Comparison of ENCODE assay signal across 25 cellular contexts in the genomic region with DNA sequence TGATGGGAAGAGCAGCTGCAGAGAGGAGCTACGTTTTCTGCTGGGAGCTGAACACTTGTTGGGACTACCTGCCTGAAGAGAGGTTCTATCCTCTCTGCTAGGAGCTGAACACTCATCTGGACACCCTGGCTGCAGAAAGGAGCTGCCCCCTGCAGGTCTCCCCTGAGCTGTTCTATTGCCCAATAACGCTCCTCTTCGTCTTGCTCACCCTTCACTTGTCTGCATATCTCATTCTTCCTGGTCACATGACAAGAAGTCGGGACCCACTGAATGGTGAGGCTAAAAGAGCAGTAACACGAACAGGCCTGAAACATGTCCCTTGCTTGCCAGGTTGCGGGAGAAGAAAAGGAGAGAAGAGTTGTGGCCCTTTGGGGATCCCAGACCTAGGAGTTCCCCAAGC. TPM values are rescaled to one million over a fixed set of nuclear protein-coding genes. Genes with fewer than 3 reads are reported as not detected.
DNase-seq lines count a peak whose midpoint lies in the region; ATAC-seq and TF ChIP-seq lines count a peak whose summit lies in the region.
"Had no signal": no experiment of that assay in that cellular context is flagged by ENCODE, and none has a peak within 500 bp of the region (broad histone marks: within the 10 kb centered on the region; RNA-seq: fewer than 3 reads in every experiment).

No MANE protein-coding gene starts in this region.

- no peaks in the 10 kb centered on the region for H3K79me2 ChIP-seq in HCT116 (ENCODE audit: insufficient read depth, low read length)

- intact Hi-C loops in HCT116 (cut with micrococcal nuclease) (no loop called here), Right ventricle myocardium inferior (cut with DNase I) (no loop called here)

- no peaks in the 10 kb centered on the region for H4K20me1 ChIP-seq in HCT116 (ENCODE audit: insufficient read depth)

- TF ChIP-seq RAD21 in HCT116 (IDR thresholded peaks at IDR 0.05; ENCODE audit: low read depth), result peak; percentile 12; the same call in 1 of the 2 replicates

- H3K4me3 ChIP-seq in HCT116 (replicated peaks in 1 of 2; ENCODE audit: low read depth in 1 of 2, low read length in 2 of 2) (no peak overlapping the region), endodermal cell (ENCODE audit: low read length) (no peak overlapping the region)

- H3K27me3 ChIP-seq in HCT116 (ENCODE audit: insufficient read depth, low read length), result peaks cover 18% of the 10 kb centered on the region; the same call in 1 of the 2 replicates
- H3K27me3 ChIP-seq in endodermal cell (ENCODE audit: control insufficient read depth, insufficient read depth, low read length, poor library complexity, severe bottlenecking), result no peaks in the 10 kb centered on the region

- H2AFZ ChIP-seq in HCT116 (ENCODE audit: low read depth, low read length, poor library complexity, severe bottlenecking), result no peak overlapping the region

- no peaks in the 10 kb centered on the region for H3K9me3 ChIP-seq in HCT116 (ENCODE audit: control insufficient read depth in 1 of 2, insufficient read depth in 1 of 2, low read depth in 1 of 2, low read length in 2 of 2)
- peaks cover 13% of the 10 kb centered on the region for H3K9me3 ChIP-seq in endodermal cell (ENCODE audit: control insufficient read depth, low read length)

- no TSS peak for BruUV-seq in HCT116 (replicated peaks; lab: Mats Ljungman, UMichigan)

- peak; percentile 18; the same call in 1 of the 3 replicates for TF ChIP-seq CTCF in GM12872 (IDR thresholded peaks at IDR 0.05; ENCODE audit: insufficient read depth, low read depth, low read length)
- TF ChIP-seq CTCF in HCT116 (IDR thresholded peaks at IDR 0.05 in 2 of 3, conservative IDR thresholded peaks at IDR 0.05 in 1 of 3; ENCODE audit: borderline replicate concordance in 1 of 3, insufficient read depth in 1 of 3, low read depth in 2 of 3, low read length in 2 of 3), result no peak
- peak; percentile 38 for TF ChIP-seq CTCF in endodermal cell (conservative IDR thresholded peaks at IDR 0.05)

- H3K9me2 ChIP-seq in HCT116 (ENCODE audit: insufficient read depth), result no peaks in the 10 kb centered on the region

- ATAC-seq in HCT116, result peak; percentile 40; the same call in 1 of the 2 replicates
- ATAC-seq in stimulated activated memory B cell treated with anti-CD40 and anti-IgM and Interleukin-4, amounts not matched to agents 10 μg/mL and 1 μg/mL and 100 μg/mL, for 72 hours, result peak; percentile 29
- ATAC-seq in Right ventricle myocardium inferior, result no peak

- H3K9ac ChIP-seq in HCT116 (ENCODE audit: low read length) (no peak overlapping the region), endodermal cell (ENCODE audit: extremely low read depth, low read length, poor library complexity, severe bottlenecking) (no peak overlapping the region)

- H3K4me1 ChIP-seq in HCT116 (ENCODE audit: control insufficient read depth in 1 of 2, insufficient read depth in 2 of 2, low read length in 2 of 2) (no peaks in the 10 kb centered on the region), endodermal cell (ENCODE audit: control insufficient read depth, insufficient read depth, low read length) (no peaks in the 10 kb centered on the region)

- POLR2A ChIA-PET in HCT116 (lab: Charles Lee), result no interaction called here

- no peak for DNase-seq in HCT116 (ENCODE audit: low read depth, low spot score)
- DNase-seq in endodermal cell, result no peak
- no peak for DNase-seq in T-helper 2 cell
- no peak for DNase-seq in GF-D8 (lab: John Stamatoyannopoulos, UW)
- no peak for DNase-seq in Right ventricle myocardium inferior (ENCODE audit: missing footprints)
- DNase-seq: CD4-positive, alpha-beta T cell; COR-L47; DMS79; H7; KG1; MV-4-11; NCI-H1694; NCI-H2081; NCI-H2171; NCI-H345; NCI-H524 treated with DMSO at 0.1 percent for 48 hours; NCI-H82; OCI-M1; Right ventricle myocardium superior had no signal

- peaks cover 12% of the 10 kb centered on the region for H3K4me1 Mint-ChIP-seq in endodermal cell
- no peaks in the 10 kb centered on the region for H3K4me1 Mint-ChIP-seq in stimulated activated memory B cell treated with anti-CD40 and anti-IgM and Interleukin-4, amounts not matched to agents 10 μg/mL and 1 μg/mL and 100 μg/mL, for 72 hours

- H3K4me2 ChIP-seq in HCT116 (ENCODE audit: low read length), result no peak overlapping the region

- no peak overlapping the region for H3K27ac ChIP-seq in HCT116 (ENCODE audit: low read depth, low read length)
- no peak overlapping the region for H3K27ac ChIP-seq in endodermal cell (ENCODE audit: low read depth, low read length)
- H3K27ac ChIP-seq: HL-60 had no signal

- no peaks in the 10 kb centered on the region for H3K36me3 Mint-ChIP-seq in endodermal cell (ENCODE audit: low read depth)
- no peaks in the 10 kb centered on the region for H3K36me3 Mint-ChIP-seq in stimulated activated memory B cell treated with anti-CD40 and anti-IgM and Interleukin-4, amounts not matched to agents 10 μg/mL and 1 μg/mL and 100 μg/mL, for 72 hours

- CTCF ChIA-PET in HCT116 (lab: Charles Lee), result no interaction called here

- WGBS in endodermal cell (ENCODE audit: insufficient coverage in 1 of 2, insufficient read length in 1 of 2), 2 experiments, result 91 to 94% methylated on average over 2 to 6 of the region's 6 CpGs

- no peak overlapping the region for H3K4me3 Mint-ChIP-seq in endodermal cell
- H3K4me3 Mint-ChIP-seq in stimulated activated memory B cell treated with anti-CD40 and anti-IgM and Interleukin-4, amounts not matched to agents 10 μg/mL and 1 μg/mL and 100 μg/mL, for 72 hours, result no peak overlapping the region
- H3K4me3 Mint-ChIP-seq: CD4-positive, alpha-beta T cell; T-helper 1 cell treated with Interleukin-12 subunit alpha and Interleukin-12 subunit beta and Interleukin-4 antibody, amounts not matched to agents 30 μg/mL and 1 μg/mL, for 36 hours had no signal

- TF ChIP-seq POLR2A in HCT116 (IDR thresholded peaks at IDR 0.05; ENCODE audit: borderline replicate concordance, extremely low read depth, insufficient read depth, insufficient read length), result no peak

- RAD21 ChIA-PET in HCT116 (lab: Charles Lee; ENCODE audit: low non-redundant PET in 1 of 2, low total read pairs in 2 of 2, uncharacterized antibody in 2 of 2, unreplicated experiment in 2 of 2), result no interaction called here

- H3K27me3 Mint-ChIP-seq in endodermal cell (ENCODE audit: insufficient read depth), result no peaks in the 10 kb centered on the region
- H3K27me3 Mint-ChIP-seq in stimulated activated memory B cell treated with anti-CD40 and anti-IgM and Interleukin-4, amounts not matched to agents 10 μg/mL and 1 μg/mL and 100 μg/mL, for 72 hours, result peaks cover 13% of the 10 kb centered on the region
- H3K27me3 Mint-ChIP-seq: CD4-positive, alpha-beta T cell had no signal

- no peak overlapping the region for H3K27ac Mint-ChIP-seq in endodermal cell
- no peak overlapping the region for H3K27ac Mint-ChIP-seq in stimulated activated memory B cell treated with anti-CD40 and anti-IgM and Interleukin-4, amounts not matched to agents 10 μg/mL and 1 μg/mL and 100 μg/mL, for 72 hours
- H3K27ac Mint-ChIP-seq: CD4-positive, alpha-beta T cell; T-helper 1 cell treated with Interleukin-12 subunit alpha and Interleukin-12 subunit beta and Interleukin-4 antibody, amounts not matched to agents 30 μg/mL and 1 μg/mL, for 36 hours had no signal

- peaks cover 6% of the 10 kb centered on the region for H3K9me3 Mint-ChIP-seq in endodermal cell
- no peaks in the 10 kb centered on the region for H3K9me3 Mint-ChIP-seq in stimulated activated memory B cell treated with anti-CD40 and anti-IgM and Interleukin-4, amounts not matched to agents 10 μg/mL and 1 μg/mL and 100 μg/mL, for 72 hours
- H3K9me3 Mint-ChIP-seq: CD4-positive, alpha-beta T cell; T-helper 1 cell treated with Interleukin-12 subunit alpha and Interleukin-12 subunit beta and Interleukin-4 antibody, amounts not matched to agents 30 μg/mL and 1 μg/mL, for 36 hours had no signal

- H3K36me3 ChIP-seq in HCT116 (ENCODE audit: control insufficient read depth in 1 of 2, insufficient read depth in 2 of 2, low read length in 2 of 2) (no peaks in the 10 kb centered on the region), endodermal cell (ENCODE audit: control insufficient read depth, insufficient read depth, low read length) (no peaks in the 10 kb centered on the region)

TF ChIP-seq in HCT116, 20 proteins besides CTCF, POLR2A, EP300 and RAD21 (continues in another document):
- TF ChIP-seq SIN3A (IDR thresholded peaks at IDR 0.05; ENCODE audit: low read depth), result no peak
- TF ChIP-seq, protein P1, sequence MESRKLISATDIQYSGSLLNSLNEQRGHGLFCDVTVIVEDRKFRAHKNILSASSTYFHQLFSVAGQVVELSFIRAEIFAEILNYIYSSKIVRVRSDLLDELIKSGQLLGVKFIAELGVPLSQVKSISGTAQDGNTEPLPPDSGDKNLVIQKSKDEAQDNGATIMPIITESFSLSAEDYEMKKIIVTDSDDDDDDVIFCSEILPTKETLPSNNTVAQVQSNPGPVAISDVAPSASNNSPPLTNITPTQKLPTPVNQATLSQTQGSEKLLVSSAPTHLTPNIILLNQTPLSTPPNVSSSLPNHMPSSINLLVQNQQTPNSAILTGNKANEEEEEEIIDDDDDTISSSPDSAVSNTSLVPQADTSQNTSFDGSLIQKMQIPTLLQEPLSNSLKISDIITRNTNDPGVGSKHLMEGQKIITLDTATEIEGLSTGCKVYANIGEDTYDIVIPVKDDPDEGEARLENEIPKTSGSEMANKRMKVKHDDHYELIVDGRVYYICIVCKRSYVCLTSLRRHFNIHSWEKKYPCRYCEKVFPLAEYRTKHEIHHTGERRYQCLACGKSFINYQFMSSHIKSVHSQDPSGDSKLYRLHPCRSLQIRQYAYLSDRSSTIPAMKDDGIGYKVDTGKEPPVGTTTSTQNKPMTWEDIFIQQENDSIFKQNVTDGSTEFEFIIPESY (IDR thresholded peaks at IDR 0.05; ENCODE audit: extremely low read depth, insufficient replicate concordance, low read length), result no peak
- no peak for TF ChIP-seq JUND (IDR thresholded peaks at IDR 0.05)
- no peak for TF ChIP-seq ELF1 (IDR thresholded peaks at IDR 0.05; ENCODE audit: borderline replicate concordance, low read depth)
- TF ChIP-seq, protein P2, sequence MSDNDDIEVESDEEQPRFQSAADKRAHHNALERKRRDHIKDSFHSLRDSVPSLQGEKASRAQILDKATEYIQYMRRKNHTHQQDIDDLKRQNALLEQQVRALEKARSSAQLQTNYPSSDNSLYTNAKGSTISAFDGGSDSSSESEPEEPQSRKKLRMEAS (IDR thresholded peaks at IDR 0.05), result no peak
- TF ChIP-seq POLR2AphosphoS5 (IDR thresholded peaks at IDR 0.05; ENCODE audit: low read depth, low read length), result no peak
- TF ChIP-seq SP1 (IDR thresholded peaks at IDR 0.05; ENCODE audit: low read depth), result no peak
- no peak for TF ChIP-seq ZNF274 (IDR thresholded peaks at IDR 0.05; ENCODE audit: low read depth, low read length)
- TF ChIP-seq SRF (IDR thresholded peaks at IDR 0.05; ENCODE audit: low read depth), result no peak
- TF ChIP-seq ZFX (IDR thresholded peaks at IDR 0.05), result no peak
- no peak for TF ChIP-seq FOSL1 (IDR thresholded peaks at IDR 0.05; ENCODE audit: low read depth)

RNA-seq across cellular contexts. Expression of a gene that starts 27.8 kb away (rescaled TPM):
- total RNA-seq in HCT116 (2021; ENCODE audit: unreplicated experiment) (not detected), endodermal cell (not detected), Right ventricle myocardium inferior (not detected)
- not detected in 2 replicates for polyA plus RNA-seq in HCT116 (2012)
- polyA plus RNA-seq in endodermal cell (2013, experiment 1 of 2), result not detected
- not detected for polyA plus RNA-seq in endodermal cell (2013, experiment 2 of 2)
- total RNA-seq: CD4-positive, alpha-beta T cell; H7; HT-29; Right ventricle myocardium superior had no signal
- polyA plus RNA-seq: BJ had no signal

Comparison
In these comparisons a context has a peak if more than half of its experiments do, and no peak if none do; other contexts are left out.
1. CTCF ChIP-seq: peak in GM12872 (single experiment) and endodermal cell (single experiment); none in HCT116 (0 of 3).